ENCODE assay signal across 9 cellular contexts in genomic region chr16:6682142-6682811, GRCh38.
DNase-seq lines count a peak whose midpoint lies in the region; ATAC-seq, FAIRE-seq and TF ChIP-seq lines count a peak whose summit lies in the region.
"Had no signal": no experiment of that assay in that cellular context is flagged by ENCODE, and none has a peak within 500 bp of the region (broad histone marks: within the 10 kb centered on the region; RNA-seq: fewer than 3 reads in every experiment).

No MANE protein-coding gene starts in this region.

- H3K27me3 ChIP-seq in HL-60 (ENCODE audit: insufficient read depth, poor library complexity, severe bottlenecking) (no peaks in the 10 kb centered on the region), keratinocyte (ENCODE audit: control insufficient read depth, extremely low read depth, insufficient read depth, low read length) (no peaks in the 10 kb centered on the region)

- no peaks in the 10 kb centered on the region for H3K4me1 Mint-ChIP-seq in naive thymus-derived CD8-positive, alpha-beta T cell

- H3K79me2 ChIP-seq in keratinocyte (ENCODE audit: control insufficient read depth, insufficient read depth, low read length), result no peaks in the 10 kb centered on the region

- H3K4me3 ChIP-seq in HL-60 (replicated peaks; ENCODE audit: insufficient read depth, low read length), result no peak overlapping the region
- no peak overlapping the region for H3K4me3 ChIP-seq in keratinocyte (ENCODE audit: control insufficient read depth in 2 of 3, extremely low read depth in 1 of 3, insufficient read depth in 2 of 3, low read depth in 1 of 3, low read length in 3 of 3)

- TF ChIP-seq CTCF in HL-60 (IDR thresholded peaks at IDR 0.05; ENCODE audit: insufficient read depth, low read length) (peak; percentile 82), VCaP (conservative IDR thresholded peaks at IDR 0.05) (peak; percentile 73), keratinocyte (optimal IDR thresholded peaks at IDR 0.05 in 1 of 3, IDR thresholded peaks at IDR 0.05 in 1 of 3, conservative IDR thresholded peaks at IDR 0.05 in 1 of 3; ENCODE audit: extremely low read depth in 1 of 3, insufficient read depth in 2 of 3, low read length in 3 of 3) (peak; percentile 40 to 56 (median 44))

- no peak for FAIRE-seq in keratinocyte (lab: Jason Lieb, UNC)
- no peak for FAIRE-seq in urothelium cell line (lab: Jason Lieb, UNC)

- dilution Hi-C loops in keratinocyte (cut with MboI; ENCODE audit: extremely low pct_ligation_motif_present, low sequenced_read_pairs), result no loop called here

- POLR2A ChIA-PET in naive thymus-derived CD8-positive, alpha-beta T cell (lab: Charles Lee), result interaction anchor here (0.7 kb wide), 1 partner anchor 1001 kb away, joined by 4 read pairs; no protein-coding TSS in a partner anchor

- H4K20me1 ChIP-seq in keratinocyte (ENCODE audit: control insufficient read depth, extremely low read depth, insufficient read depth, low read length), result no peaks in the 10 kb centered on the region

- H3K4me2 ChIP-seq in keratinocyte (ENCODE audit: control insufficient read depth, extremely low read depth, insufficient read depth, low read depth, low read length), result no peak overlapping the region

- H3K36me3 Mint-ChIP-seq in naive thymus-derived CD8-positive, alpha-beta T cell, result no peaks in the 10 kb centered on the region

- no peaks in the 10 kb centered on the region for H3K9me1 ChIP-seq in keratinocyte (ENCODE audit: control insufficient read depth, extremely low read depth, insufficient read depth, low read length)

- H3K4me1 ChIP-seq in keratinocyte (ENCODE audit: control insufficient read depth, extremely low read depth, insufficient read depth, low read length), result no peaks in the 10 kb centered on the region

- H3K27ac Mint-ChIP-seq in naive thymus-derived CD8-positive, alpha-beta T cell, result no peak overlapping the region
- H3K27ac Mint-ChIP-seq: T-helper 1 cell treated with Interleukin-12 subunit alpha and Interleukin-12 subunit beta and Interleukin-4 antibody, amounts not matched to agents 30 μg/mL and 1 μg/mL, for 36 hours had no signal

- H3K27me3 Mint-ChIP-seq in naive thymus-derived CD8-positive, alpha-beta T cell, result peaks cover 0 to 1% (median 0%) of the 10 kb centered on the region in 5 donors

- ATAC-seq in naive thymus-derived CD8-positive, alpha-beta T cell, result no peak

- DNase-seq in NCI-H1417 (lab: John Stamatoyannopoulos, UW) (peak in 2 of 3 experiments; percentile 4 to 13), NCI-H1417 treated with DMSO at 0.1 percent for 48 hours (lab: John Stamatoyannopoulos, UW) (no peak), HL-60 (ENCODE audit: low read depth in 1 of 2, low spot score in 1 of 2) (peak; percentile 10 to 33), keratinocyte (ENCODE audit: low read depth, low spot score) (no peak), urothelium cell line (ENCODE audit: low spot score) (peak; percentile 84), NCI-H2196 treated with DMSO at 0.1 percent for 48 hours (lab: John Stamatoyannopoulos, UW; ENCODE audit: unreplicated experiment) (no peak)
- DNase-seq in naive thymus-derived CD8-positive, alpha-beta T cell, result no peak

- peaks cover 0 to 5% (median 0%) of the 10 kb centered on the region in 9 donors for H3K9me3 Mint-ChIP-seq in naive thymus-derived CD8-positive, alpha-beta T cell
- H3K9me3 Mint-ChIP-seq: T-helper 1 cell treated with Interleukin-12 subunit alpha and Interleukin-12 subunit beta and Interleukin-4 antibody, amounts not matched to agents 30 μg/mL and 1 μg/mL, for 36 hours had no signal

- H3K27ac ChIP-seq in HL-60 (replicated peaks) (no peak overlapping the region), VCaP (no peak overlapping the region), keratinocyte (ENCODE audit: control insufficient read depth, insufficient read depth, low read length) (no peak overlapping the region)

- H3K9ac ChIP-seq in keratinocyte (ENCODE audit: control insufficient read depth, extremely low read depth, insufficient read depth, low read length), result no peak overlapping the region

- H3K36me3 ChIP-seq in keratinocyte (ENCODE audit: control insufficient read depth in 2 of 2, extremely low read depth in 1 of 2, insufficient read depth in 2 of 2, low read length in 2 of 2), result no peaks in the 10 kb centered on the region

- H2AFZ ChIP-seq in keratinocyte (ENCODE audit: control insufficient read depth, low read length), result no peak overlapping the region

- no peak overlapping the region for H3K4me3 Mint-ChIP-seq in naive thymus-derived CD8-positive, alpha-beta T cell
- H3K4me3 Mint-ChIP-seq: T-helper 1 cell treated with Interleukin-12 subunit alpha and Interleukin-12 subunit beta and Interleukin-4 antibody, amounts not matched to agents 30 μg/mL and 1 μg/mL, for 36 hours had no signal

- no peaks in the 10 kb centered on the region for H3K9me3 ChIP-seq in keratinocyte (ENCODE audit: control insufficient read depth, low read depth, low read length)

Comparison
In these comparisons a context has a peak if more than half of its experiments do, and no peak if none do; other contexts are left out.
1. DNase-seq: peak in NCI-H1417 (2 of 3), HL-60 (2 of 2) and urothelium cell line (single experiment); none in NCI-H1417 treated with DMSO at 0.1 percent for 48 hours (single experiment), keratinocyte (single experiment), NCI-H2196 treated with DMSO at 0.1 percent for 48 hours (single experiment) and naive thymus-derived CD8-positive, alpha-beta T cell (0 of 10).
2. Peak in every context shown above with its lines, with median percentiles within 50 percentile points of each other: CTCF ChIP-seq.